In genomic region chr2:183079335-183079775, GRCh38 we compare ENCODE assay signal across 8 cellular contexts. TPM values are rescaled to one million over a fixed set of nuclear protein-coding genes. Genes with fewer than 3 reads are reported as not detected.
DNase-seq lines count a peak whose midpoint lies in the region; ATAC-seq and TF ChIP-seq lines count a peak whose summit lies in the region.

No MANE protein-coding gene starts in this region.

- peak overlapping the region; percentile 46 for H3K9ac ChIP-seq in mammary epithelial cell (ENCODE audit: insufficient read depth, low read length)

- H3K27me3 Mint-ChIP-seq in activated T-cell treated with anti-CD3 and anti-CD28 coated beads, Interleukin-2, amount 50 U/mL, for 4 hours (ENCODE audit: low read depth) = no peaks in the 10 kb centered on the region
- H3K27me3 Mint-ChIP-seq in IgD-negative memory B cell (peaks cover 2% of the 10 kb centered on the region), memory B cell (peaks cover 2% of the 10 kb centered on the region)

- H3K27me3 ChIP-seq in mammary epithelial cell (ENCODE audit: insufficient read depth, low read length) (no peaks in the 10 kb centered on the region), upper lobe of right lung (no peaks in the 10 kb centered on the region)

- peak overlapping the region; percentile 89 for H3K4me3 Mint-ChIP-seq in activated T-cell treated with anti-CD3 and anti-CD28 coated beads, Interleukin-2, amount 50 U/mL, for 4 hours
- peak overlapping the region; percentile 92 to 99 (median 98) for H3K4me3 Mint-ChIP-seq in IgD-negative memory B cell
- peak overlapping the region; percentile 95 for H3K4me3 Mint-ChIP-seq in memory B cell

- dilution Hi-C loops in mammary epithelial cell (cut with HindIII; ENCODE audit: low sequenced_read_pairs) = no loop called here

- CTCF ChIA-PET in mammary epithelial cell (lab: Charles Lee; ENCODE audit: low non-redundant PET) = no interaction called here

- intact Hi-C loops in mammary epithelial cell (cut with micrococcal nuclease) (loop anchor here (2.0 kb wide), 1 partner anchor 45 kb away; the partner anchor contains the start of gene NUP35), upper lobe of right lung (cut with DNase I) (no loop called here)

- H3K27ac Mint-ChIP-seq in IgD-negative memory B cell = no peak overlapping the region
- peak overlapping the region; percentile 87 for H3K27ac Mint-ChIP-seq in memory B cell

- H4K20me1 ChIP-seq in mammary epithelial cell (ENCODE audit: insufficient read depth, low read length) = no peaks in the 10 kb centered on the region

- H3K4me3 ChIP-seq in mammary epithelial cell (replicated peaks in 1 of 3; ENCODE audit: insufficient read depth in 1 of 3, low read depth in 2 of 3, low read length in 3 of 3) = peak overlapping the region; percentile 45 to 53 (median 49)
- H3K4me3 ChIP-seq in upper lobe of right lung = peak overlapping the region; percentile 76

- no peaks in the 10 kb centered on the region for H3K36me3 Mint-ChIP-seq in activated T-cell treated with anti-CD3 and anti-CD28 coated beads, Interleukin-2, amount 50 U/mL, for 4 hours (ENCODE audit: insufficient read depth)
- H3K36me3 Mint-ChIP-seq in IgD-negative memory B cell (no peaks in the 10 kb centered on the region), memory B cell (no peaks in the 10 kb centered on the region)

- 67% methylated on average over 8 of the region's 8 CpGs for WGBS in mammary epithelial cell (ENCODE audit: low coverage, missing lambda C conversion rate)

- TF ChIP-seq CTCF in mammary epithelial cell (conservative IDR thresholded peaks at IDR 0.05 in 1 of 2, IDR thresholded peaks at IDR 0.05 in 1 of 2; ENCODE audit: extremely low read depth in 1 of 2, insufficient read depth in 1 of 2, low read depth in 1 of 2, low read length in 2 of 2) = no peak
- no peak for TF ChIP-seq CTCF in upper lobe of right lung (IDR thresholded peaks at IDR 0.05)

- ATAC-seq in activated T-cell treated with anti-CD3 and anti-CD28 coated beads, Interleukin-2, amount 50 U/mL, for 4 hours = no peak
- ATAC-seq in memory B cell (ENCODE audit: low read depth) (no peak), upper lobe of right lung (no peak), HG03520 (IDR thresholded peaks at IDR 0.05; ENCODE audit: unreplicated experiment) (no peak)

- H3K79me2 ChIP-seq in mammary epithelial cell (ENCODE audit: insufficient read depth, low read length) = no peaks in the 10 kb centered on the region

- no peak for DNase-seq in activated T-cell treated with anti-CD3 and anti-CD28 coated beads, Interleukin-2, amount 50 U/mL, for 4 hours
- no peak for DNase-seq in activated T-cell treated with anti-CD3 and anti-CD28 coated beads, Interleukin-2, amount 50 U/mL, for 48 hours
- DNase-seq in mammary epithelial cell = no peak
- DNase-seq in memory B cell (ENCODE audit: low spot score in 2 of 2) = no peak
- DNase-seq in upper lobe of right lung = no peak
- DNase-seq in SKM-1 treated with dmso at 0.1 percent for 144 hours (lab: John Stamatoyannopoulos, UW; ENCODE audit: unreplicated experiment) = no peak

- peak overlapping the region; percentile 79 for H2AFZ ChIP-seq in mammary epithelial cell (ENCODE audit: low read depth, low read length)

- no peaks in the 10 kb centered on the region for H3K9me3 Mint-ChIP-seq in activated T-cell treated with anti-CD3 and anti-CD28 coated beads, Interleukin-2, amount 50 U/mL, for 4 hours
- H3K9me3 Mint-ChIP-seq in IgD-negative memory B cell (no peaks in the 10 kb centered on the region), memory B cell (no peaks in the 10 kb centered on the region)

- H3K4me2 ChIP-seq in mammary epithelial cell (ENCODE audit: insufficient read depth, low read depth, low read length) = peak overlapping the region; percentile 72

- BruUV-seq in mammary epithelial cell (replicated peaks; lab: Mats Ljungman, UMichigan) = no TSS peak

- no peaks in the 10 kb centered on the region for H3K9me3 ChIP-seq in mammary epithelial cell (replicated peaks; ENCODE audit: insufficient read depth, low read length)
- no peaks in the 10 kb centered on the region for H3K9me3 ChIP-seq in upper lobe of right lung

- in situ Hi-C loops in mammary epithelial cell (cut with MboI; ENCODE audit: low sequenced_read_pairs in 2 of 2) = no loop called here

- H3K4me1 Mint-ChIP-seq in activated T-cell treated with anti-CD3 and anti-CD28 coated beads, Interleukin-2, amount 50 U/mL, for 4 hours (ENCODE audit: low read depth) = peaks cover 9% of the 10 kb centered on the region
- H3K4me1 Mint-ChIP-seq in IgD-negative memory B cell = peaks cover 0 to 12% (median 7%) of the 10 kb centered on the region in 3 donors
- H3K4me1 Mint-ChIP-seq in memory B cell = peaks cover 6% of the 10 kb centered on the region

- H3K4me1 ChIP-seq in mammary epithelial cell (ENCODE audit: insufficient read depth, low read length) = no peaks in the 10 kb centered on the region
- H3K4me1 ChIP-seq in upper lobe of right lung = peaks cover 5% of the 10 kb centered on the region

- H3K36me3 ChIP-seq in mammary epithelial cell (ENCODE audit: insufficient read depth, low read length) (no peaks in the 10 kb centered on the region), upper lobe of right lung (no peaks in the 10 kb centered on the region)

- H3K27ac ChIP-seq in mammary epithelial cell (ENCODE audit: insufficient read depth, low read depth, low read length) (peak overlapping the region; percentile 30), upper lobe of right lung (peak overlapping the region; percentile 78)

RNA-seq across cellular contexts. Expression of gene DUSP19, which starts 0.8 kb away (rescaled TPM):
- 1 to 10 TPM; 1.2 to 2.5 (median 2.2) TPM for total RNA-seq in activated T-cell treated with anti-CD3 and anti-CD28 coated beads, Interleukin-2, amount 50 U/mL, for 4 hours
- polyA plus RNA-seq in IgD-negative memory B cell (0.50 TPM), mammary epithelial cell (0.23 TPM)
- total RNA-seq in mammary epithelial cell (1 to 10 TPM; 1.0 to 1.7 TPM), upper lobe of right lung (3.0 TPM)
- 0.93 TPM for polyA minus RNA-seq in mammary epithelial cell

RNA-seq across cellular contexts. Expression of gene NCKAP1, which starts 41.1 kb away (rescaled TPM):
- 10 to 100 TPM in 1 of 3 donors, 1 to 10 TPM in 2; 8.2 to 13.0 (median 8.3) TPM for total RNA-seq in activated T-cell treated with anti-CD3 and anti-CD28 coated beads, Interleukin-2, amount 50 U/mL, for 4 hours
- 0.03 TPM for polyA plus RNA-seq in IgD-negative memory B cell
- total RNA-seq in mammary epithelial cell = 100 to 1,000 TPM; 153 to 172 TPM
- polyA plus RNA-seq in mammary epithelial cell = 133 TPM
- polyA minus RNA-seq in mammary epithelial cell = 107 TPM
- 117 TPM for total RNA-seq in upper lobe of right lung

RNA-seq across cellular contexts. Expression of gene NUP35, which starts 44.9 kb away (rescaled TPM):
- 10 to 100 TPM; 55.0 to 61.9 (median 60.5) TPM for total RNA-seq in activated T-cell treated with anti-CD3 and anti-CD28 coated beads, Interleukin-2, amount 50 U/mL, for 4 hours
- polyA plus RNA-seq in IgD-negative memory B cell (6.0 TPM), mammary epithelial cell (18.6 TPM)
- total RNA-seq in mammary epithelial cell (10 to 100 TPM; 15.0 to 19.7 TPM), upper lobe of right lung (18.2 TPM)
- polyA minus RNA-seq in mammary epithelial cell = 20.9 TPM
